In the genomic region with DNA sequence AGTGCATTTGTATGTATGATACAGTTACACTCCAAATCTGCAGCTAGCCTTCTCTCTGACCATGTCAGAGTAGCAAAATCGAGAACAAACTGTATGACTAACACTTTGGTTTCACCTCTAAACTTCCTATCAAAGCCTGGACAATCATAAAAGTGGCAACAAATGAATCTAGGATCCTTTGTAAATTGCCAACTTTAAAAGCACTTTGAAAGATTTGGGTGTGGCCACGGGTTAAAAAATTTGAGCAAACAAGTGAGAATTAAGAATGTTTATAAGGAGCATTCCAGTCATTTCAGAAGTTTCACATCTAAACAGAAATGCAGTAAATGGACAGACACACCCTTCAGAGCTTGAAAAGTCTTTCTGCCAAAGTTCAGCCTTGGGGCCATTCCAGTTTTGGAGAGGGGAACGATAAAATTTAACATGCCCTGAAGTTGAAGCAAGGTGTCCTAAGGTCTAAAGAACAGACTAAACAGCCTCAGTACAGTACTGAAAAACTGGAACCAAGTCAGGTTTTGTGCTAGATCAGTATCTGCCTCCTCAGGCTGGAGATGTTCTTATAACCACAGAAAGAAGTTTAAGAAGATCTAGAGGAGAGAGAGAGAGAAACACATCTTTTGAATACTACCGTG, we compare ENCODE assay signal across 16 cellular contexts.
DNase-seq lines count a peak whose midpoint lies in the region; ATAC-seq, FAIRE-seq and TF ChIP-seq lines count a peak whose summit lies in the region.
"Had no signal": no experiment of that assay in that cellular context is flagged by ENCODE, and none has a peak within 500 bp of the region (broad histone marks: within the 10 kb centered on the region; RNA-seq: fewer than 3 reads in every experiment).

No MANE protein-coding gene starts in this region.

- peaks cover 2% of the 10 kb centered on the region for H3K4me1 ChIP-seq in fibroblast of lung (ENCODE audit: control insufficient read depth, extremely low read depth, insufficient read depth, low read length)
- H3K4me1 ChIP-seq in heart left ventricle: no peaks in the 10 kb centered on the region

- DNase-seq in GM18507 (ENCODE audit: extremely low spot score, insufficient read length, low read depth) (no peak), fibroblast of lung (ENCODE audit: low read depth in 2 of 2) (peak in 1 of 2 donors; percentile 43), heart left ventricle (no peak), NCI-H82 (lab: John Stamatoyannopoulos, UW) (no peak), SIG-M5 treated with dmso at 0.1 percent for 504 hours (lab: John Stamatoyannopoulos, UW; ENCODE audit: unreplicated experiment) (no peak)
- DNase-seq in effector CD8-positive, alpha-beta T cell (lab: John Stamatoyannopoulos, UW): no peak
- DNase-seq: activated T-cell treated with anti-CD3 and anti-CD28 coated beads, Interleukin-2, amount 50 U/mL, for 24 hours; immature natural killer cell; naive B cell; stimulated activated CD8-positive, alpha-beta memory T cell treated with anti-CD3 and anti-CD28 coated beads, Interleukin-4, amount 100 ng/mL, for 48 hours had no signal

- peak overlapping the region; percentile 19 for H3K4me2 ChIP-seq in fibroblast of lung (ENCODE audit: extremely low read depth, insufficient read depth, low read length)
- H3K4me2 ChIP-seq: smooth muscle cell had no signal

- no peaks in the 10 kb centered on the region for H3K79me2 ChIP-seq in fibroblast of lung (ENCODE audit: control insufficient read depth, insufficient read depth, low read length)

- intact Hi-C loops in heart left ventricle (cut with DNase I): no loop called here

- H3K27me3 ChIP-seq in fibroblast of lung (ENCODE audit: control insufficient read depth, insufficient read depth, low read length) (no peaks in the 10 kb centered on the region), heart left ventricle (no peaks in the 10 kb centered on the region)

- H3K9ac ChIP-seq in fibroblast of lung (ENCODE audit: insufficient read depth, low read length): no peak overlapping the region

- peak; percentile 24 for FAIRE-seq in GM18507 (lab: Jason Lieb, UNC)
- FAIRE-seq: bronchial epithelial cell, D721Med, TTC549 had no signal

- no peak overlapping the region for H2AFZ ChIP-seq in fibroblast of lung (ENCODE audit: low read length)

- 66 to 71% (median 68%) methylated on average over 4 of the region's 4 CpGs for WGBS in heart left ventricle, 4 donors

- no peaks in the 10 kb centered on the region for H4K20me1 ChIP-seq in fibroblast of lung (ENCODE audit: control insufficient read depth, extremely low read depth, insufficient read depth, low read length)

- TF ChIP-seq CTCF in fibroblast of lung (conservative IDR thresholded peaks at IDR 0.05 in 1 of 2, IDR thresholded peaks at IDR 0.05 in 1 of 2; ENCODE audit: low read depth in 1 of 2, low read length in 2 of 2): no peak
- no peak for TF ChIP-seq CTCF in heart left ventricle (IDR thresholded peaks at IDR 0.05)

- no peaks in the 10 kb centered on the region for H3K36me3 ChIP-seq in fibroblast of lung (ENCODE audit: control insufficient read depth, insufficient read depth, low read length)
- no peaks in the 10 kb centered on the region for H3K36me3 ChIP-seq in heart left ventricle

- peak; percentile 58 for ATAC-seq in GM21619 (IDR thresholded peaks at IDR 0.05; ENCODE audit: unreplicated experiment)
- peak; percentile 55 for ATAC-seq in HG03439 (IDR thresholded peaks at IDR 0.05; ENCODE audit: unreplicated experiment)
- ATAC-seq in heart left ventricle: no peak

- H3K27ac ChIP-seq in fibroblast of lung (ENCODE audit: insufficient read depth, low read length): no peak overlapping the region
- H3K27ac ChIP-seq in heart left ventricle: no peak overlapping the region

- H3K9me3 ChIP-seq in fibroblast of lung (ENCODE audit: control insufficient read depth, insufficient read depth, low read depth, low read length): no peaks in the 10 kb centered on the region
- no peaks in the 10 kb centered on the region for H3K9me3 ChIP-seq in heart left ventricle

- H3K4me3 ChIP-seq in fibroblast of lung (replicated peaks in 1 of 4; ENCODE audit: control extremely low read depth in 1 of 4, insufficient read depth in 1 of 4, low read depth in 3 of 4, low read length in 4 of 4): no peak overlapping the region
- no peak overlapping the region for H3K4me3 ChIP-seq in heart left ventricle
- H3K4me3 ChIP-seq: smooth muscle cell had no signal

- no peak for TF ChIP-seq POLR2A in heart left ventricle (IDR thresholded peaks at IDR 0.05)

Comparison
In these comparisons a context has a peak if more than half of its experiments do, and no peak if none do; other contexts are left out.
1. ATAC-seq: peak in GM21619 (single experiment) and HG03439 (single experiment); none in heart left ventricle (0 of 4).